15 cellular contexts compared by ENCODE assay signal in the genomic region with DNA sequence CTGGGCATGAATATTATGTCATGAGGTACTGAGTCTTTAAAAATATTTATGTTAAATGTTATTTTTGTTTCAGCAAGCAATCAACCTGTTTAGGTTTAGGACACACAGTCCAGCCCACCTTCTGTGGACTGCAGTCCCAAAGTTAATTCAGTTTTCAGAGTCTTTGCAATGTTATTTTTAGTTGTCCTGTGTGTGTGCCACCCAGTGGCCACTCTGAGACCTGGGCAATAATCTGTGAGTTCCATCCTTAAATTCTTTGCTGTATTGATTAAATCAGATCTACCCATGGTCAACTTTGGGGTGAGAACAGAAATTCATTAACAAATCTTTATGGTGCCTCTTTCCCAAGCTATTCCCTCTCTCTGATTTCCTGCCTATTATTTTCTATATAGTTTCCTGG.
DNase-seq lines count a peak whose midpoint lies in the region; ATAC-seq, FAIRE-seq and TF ChIP-seq lines count a peak whose summit lies in the region.
"Had no signal": no experiment of that assay in that cellular context is flagged by ENCODE, and none has a peak within 500 bp of the region (broad histone marks: within the 10 kb centered on the region; RNA-seq: fewer than 3 reads in every experiment).

No MANE protein-coding gene starts in this region.

- no peaks in the 10 kb centered on the region for H3K9me3 ChIP-seq in A549
- H3K9me3 ChIP-seq: BLaER1 had no signal

- H3K27ac ChIP-seq in A549 = no peak overlapping the region
- H3K27ac ChIP-seq: BLaER1 had no signal

- H3K4me1 Mint-ChIP-seq in effector memory CD8-positive, alpha-beta T cell (ENCODE audit: low read depth in 2 of 2) = no peaks in the 10 kb centered on the region
- H3K4me1 Mint-ChIP-seq: activated naive CD4-positive, alpha-beta T cell treated with anti-CD3 and anti-CD28 coated beads, Interleukin-2, amount 50 U/mL, for 24 hours had no signal

- FAIRE-seq in A549 (lab: Jason Lieb, UNC) = no peak
- FAIRE-seq in frontal cortex (lab: Jason Lieb, UNC) = no peak
- FAIRE-seq: endometrium had no signal

- ATAC-seq in A549 = peak in 1 of 2 experiments; percentile 51; a peak in 2 of 6 replicates
- ATAC-seq in effector memory CD8-positive, alpha-beta T cell (replicated peaks) = no peak
- ATAC-seq: left cardiac atrium, right cardiac atrium had no signal

- POLR2A ChIA-PET in A549 (lab: Yijun Ruan, JAX) = no interaction called here

- no peaks in the 10 kb centered on the region for H3K36me3 Mint-ChIP-seq in effector memory CD8-positive, alpha-beta T cell (ENCODE audit: insufficient read depth)

- H3K4me3 Mint-ChIP-seq in effector memory CD8-positive, alpha-beta T cell = no peak overlapping the region
- H3K4me3 Mint-ChIP-seq: activated naive CD4-positive, alpha-beta T cell treated with anti-CD3 and anti-CD28 coated beads, Interleukin-2, amount 50 U/mL, for 24 hours had no signal

- TF ChIP-seq EP300 in A549 (IDR thresholded peaks at IDR 0.05) = no peak

- H3K4me3 ChIP-seq in A549 = no peak overlapping the region
- no peak overlapping the region for H3K4me3 ChIP-seq in GM12875 (ENCODE audit: low read depth, low read length)
- H3K4me3 ChIP-seq: BLaER1 had no signal

- TF ChIP-seq CTCF in A549 (IDR thresholded peaks at IDR 0.05) (peak; percentile 40; the same call in 2 of the 3 replicates), GM12875 (IDR thresholded peaks at IDR 0.05; ENCODE audit: borderline replicate concordance, insufficient read depth, low read depth, low read length) (peak; percentile 27; the same call in 1 of the 2 replicates)

- H3K4me1 ChIP-seq in A549 = no peaks in the 10 kb centered on the region
- H3K4me1 ChIP-seq: BLaER1 had no signal

- no peaks in the 10 kb centered on the region for H3K27me3 Mint-ChIP-seq in effector memory CD8-positive, alpha-beta T cell

- DNase-seq in A549 (ENCODE audit: low read depth in 1 of 2, low spot score in 1 of 2) (peak in 1 of 2 experiments; percentile 5), RKO (ENCODE audit: low spot score) (peak; percentile 24), iris pigment epithelial cell (ENCODE audit: low read depth) (peak; percentile 1), frontal cortex (ENCODE audit: low spot score in 2 of 2) (no peak), DMS79 treated with DMSO at 0.1 percent for 48 hours (lab: John Stamatoyannopoulos, UW) (no peak), occipital lobe (lab: John Stamatoyannopoulos, UW) (no peak)
- DNase-seq in effector memory CD8-positive, alpha-beta T cell = no peak
- DNase-seq: activated CD4-positive, alpha-beta T cell treated with anti-CD3 and anti-CD28 coated beads for 4 hours; left cardiac atrium; NCI-H1417 treated with DMSO at 0.1 percent for 48 hours; right cardiac atrium had no signal

- TF ChIP-seq POLR2A in A549 (IDR thresholded peaks at IDR 0.05; ENCODE audit: low read length) = no peak

- CTCF ChIA-PET in A549 (lab: Yijun Ruan, JAX) = no interaction called here

- no peak for TF ChIP-seq RAD21 in A549 (conservative IDR thresholded peaks at IDR 0.05 in 1 of 2, IDR thresholded peaks at IDR 0.05 in 1 of 2)

- H3K4me2 ChIP-seq in A549 = no peak overlapping the region
- H3K4me2 ChIP-seq: BLaER1 had no signal

- no peak overlapping the region for H3K27ac Mint-ChIP-seq in effector memory CD8-positive, alpha-beta T cell
- H3K27ac Mint-ChIP-seq: activated naive CD4-positive, alpha-beta T cell treated with anti-CD3 and anti-CD28 coated beads, Interleukin-2, amount 50 U/mL, for 24 hours had no signal

- peaks cover 1 to 7% of the 10 kb centered on the region in 2 donors for H3K9me3 Mint-ChIP-seq in effector memory CD8-positive, alpha-beta T cell

TF ChIP-seq in A549, 52 proteins besides CTCF, POLR2A, EP300 and RAD21:
- TF ChIP-seq SMC3 (IDR thresholded peaks at IDR 0.05) = peak; percentile 37; the same call in 1 of the 3 replicates
- TF ChIP-seq, protein P1, sequence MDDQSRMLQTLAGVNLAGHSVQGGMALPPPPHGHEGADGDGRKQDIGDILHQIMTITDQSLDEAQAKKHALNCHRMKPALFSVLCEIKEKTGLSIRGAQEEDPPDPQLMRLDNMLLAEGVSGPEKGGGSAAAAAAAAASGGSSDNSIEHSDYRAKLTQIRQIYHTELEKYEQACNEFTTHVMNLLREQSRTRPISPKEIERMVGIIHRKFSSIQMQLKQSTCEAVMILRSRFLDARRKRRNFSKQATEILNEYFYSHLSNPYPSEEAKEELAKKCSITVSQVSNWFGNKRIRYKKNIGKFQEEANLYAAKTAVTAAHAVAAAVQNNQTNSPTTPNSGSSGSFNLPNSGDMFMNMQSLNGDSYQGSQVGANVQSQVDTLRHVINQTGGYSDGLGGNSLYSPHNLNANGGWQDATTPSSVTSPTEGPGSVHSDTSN (IDR thresholded peaks at IDR 0.05) = no peak

Comparison
In these comparisons a context has a peak if more than half of its experiments do, and no peak if none do; other contexts are left out.
1. DNase-seq: peak in RKO (single experiment) and iris pigment epithelial cell (single experiment); none in frontal cortex (0 of 2), DMS79 treated with DMSO at 0.1 percent for 48 hours (single experiment), effector memory CD8-positive, alpha-beta T cell (0 of 3) and occipital lobe (single experiment).